2 cellular contexts compared by ENCODE assay signal in genomic region chr5:168313596-168314204, GRCh38.
TF ChIP-seq lines count a peak whose summit lies in the region.

No MANE protein-coding gene starts in this region.

TF ChIP-seq in HCT116, 20 proteins besides CTCF, POLR2A, EP300 and RAD21 (continued from another document):
- TF ChIP-seq REST (IDR thresholded peaks at IDR 0.05; ENCODE audit: low read depth) (no peak), YY1 (IDR thresholded peaks at IDR 0.05; ENCODE audit: extremely low read depth, insufficient replicate concordance, low read depth, low read length) (no peak), TCF7L2 (IDR thresholded peaks at IDR 0.05; ENCODE audit: borderline replicate concordance, extremely low read depth, insufficient read depth, insufficient read length) (no peak), EZH2phosphoT487 (IDR thresholded peaks at IDR 0.05; ENCODE audit: borderline replicate concordance) (no peak), ZNF274 (IDR thresholded peaks at IDR 0.05; ENCODE audit: low read depth, low read length) (no peak), CEBPB (IDR thresholded peaks at IDR 0.05; ENCODE audit: low read depth) (no peak), ATF3 (IDR thresholded peaks at IDR 0.05) (no peak)

TF ChIP-seq in WTC11, 78 proteins besides CTCF, POLR2A, EP300 and RAD21 (continued from another document):
- TF ChIP-seq STAT6 (CRISPR knock-in tag; conservative IDR thresholded peaks at IDR 0.05; ENCODE audit: low read depth) (no peak), SP1 (CRISPR knock-in tag; conservative IDR thresholded peaks at IDR 0.05) (no peak), USF2 (CRISPR knock-in tag; IDR thresholded peaks at IDR 0.05) (no peak), AR (CRISPR knock-in tag; IDR thresholded peaks at IDR 0.05) (no peak), GTF2I (CRISPR knock-in tag; conservative IDR thresholded peaks at IDR 0.05) (no peak), FOXP4 (CRISPR knock-in tag; IDR thresholded peaks at IDR 0.05) (no peak), FOXP1 (CRISPR knock-in tag; IDR thresholded peaks at IDR 0.05; ENCODE audit: borderline replicate concordance) (no peak), HMGA2 (CRISPR knock-in tag; IDR thresholded peaks at IDR 0.05) (no peak)
TF ChIP-seq in WTC11: peak in this region for 0.
